ENCODE assay signal across 32 cellular contexts in the genomic region with DNA sequence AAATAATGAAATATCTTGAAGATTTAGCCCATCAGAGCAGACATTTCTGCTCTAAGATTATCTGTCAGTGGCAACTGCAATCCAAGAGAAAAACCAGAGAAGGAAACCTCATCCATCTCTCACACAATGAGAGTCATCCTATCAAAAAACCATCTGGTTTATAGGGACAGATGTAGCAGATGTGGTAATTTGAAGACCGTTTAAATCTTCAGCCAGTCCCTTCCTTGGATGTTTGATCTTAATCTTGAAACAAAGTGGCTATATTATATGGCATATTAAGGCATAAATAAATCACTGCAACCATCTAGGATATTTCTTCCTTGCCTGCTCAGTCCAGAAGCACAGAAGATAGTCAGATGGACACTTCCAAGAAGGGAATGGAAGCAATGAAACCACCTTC.
"Had no signal": no experiment of that assay in that cellular context is flagged by ENCODE, and none has a peak within 500 bp of the region (broad histone marks: within the 10 kb centered on the region; RNA-seq: fewer than 3 reads in every experiment).

No MANE protein-coding gene starts in this region.

- H3K27me3 Mint-ChIP-seq: activated CD4-positive, alpha-beta T cell treated with anti-CD3 and anti-CD28 coated beads, Interleukin-2, amount 10 ng/mL, durations not matched to agents 24 days and 14 days; activated CD8-positive, alpha-beta memory T cell treated with anti-CD3 and anti-CD28 coated beads, Interleukin-2, amount 10 ng/mL, durations not matched to agents 7 days and 5 days had no signal

- H3K9me3 Mint-ChIP-seq: activated CD4-positive, alpha-beta memory T cell treated with anti-CD3 and anti-CD28 coated beads for 36 hours; activated CD4-positive, alpha-beta T cell treated with anti-CD3 and anti-CD28 coated beads, Interleukin-2, amount 10 ng/mL, durations not matched to agents 24 days and 14 days; activated naive CD4-positive, alpha-beta T cell treated with anti-CD3 and anti-CD28 coated beads for 36 hours; activated naive CD4-positive, alpha-beta T cell treated with anti-CD3 and anti-CD28 coated beads, Interleukin-2, amount 50 U/mL, for 24 hours; activated naive CD8-positive, alpha-beta T cell treated with anti-CD3 and anti-CD28 coated beads for 36 hours; activated naive CD8-positive, alpha-beta T cell treated with anti-CD3 and anti-CD28 coated beads, Interleukin-2, amount 50 U/mL, for 24 hours; activated T-helper 1 cell treated with anti-CD3 and anti-CD28 coated beads, Interleukin-12 subunit alpha, Interleukin-12 subunit beta, Interleukin-2, Interleukin-4 antibody, amounts not matched to agents 30 ng/mL and 10 ng/mL and 1 ng/mL, durations not matched to agents 14 hours and 24 hours and 36 hours; activated T-helper 2 cell treated with anti-CD3 and anti-CD28 coated beads, Interferon-gamma antibody, Interleukin-2, Interleukin-4, amounts not matched to agents 10 μg/mL and 5 μg/mL and 100 μg/mL, durations not matched to agents 14 hours and 24 hours and 36 hours; T-helper 2 cell treated with Interferon-gamma antibody and Interleukin-4, amounts not matched to agents 5 μg/mL and 100 μg/mL, for 36 hours had no signal

- DNase-seq: activated CD4-positive, alpha-beta memory T cell treated with anti-CD3 and anti-CD28 coated beads for 36 hours; activated CD4-positive, alpha-beta T cell treated with anti-CD3 and anti-CD28 coated beads for 36 hours; activated CD4-positive, alpha-beta T cell treated with anti-CD3 and anti-CD28 coated beads, Interleukin-2, amount 10 ng/mL, durations not matched to agents 24 days and 14 days; activated CD4-positive, CD25-positive, alpha-beta regulatory T cell; activated CD4-positive, CD25-positive, alpha-beta regulatory T cell treated with anti-CD3 and anti-CD28 coated beads, Interleukin-2, amount 50 U/mL, for 72 hours; activated CD8-positive, alpha-beta memory T cell treated with anti-CD3 and anti-CD28 coated beads, Interleukin-2, amount 10 ng/mL, durations not matched to agents 7 days and 5 days; activated CD8-positive, alpha-beta memory T cell treated with anti-CD3 and anti-CD28 coated beads, Interleukin-2, amount 50 U/mL, for 4 hours; activated CD8-positive, alpha-beta T cell treated with anti-CD3 and anti-CD28 coated beads, Interleukin-2, amount 10 ng/mL, durations not matched to agents 7 days and 5 days; activated effector memory CD4-positive, alpha-beta T cell treated with anti-CD3 and anti-CD28 coated beads, Interleukin-2, amount 50 U/mL, for 16 hours; activated naive CD4-positive, alpha-beta T cell treated with anti-CD3 and anti-CD28 coated beads for 36 hours; activated naive CD8-positive, alpha-beta T cell treated with anti-CD3 and anti-CD28 coated beads for 36 hours; activated naive CD8-positive, alpha-beta T cell treated with anti-CD3 and anti-CD28 coated beads, Interleukin-2, amount 50 U/mL, for 24 hours; activated T-cell treated with anti-CD3 and anti-CD28 coated beads, Interleukin-2, amount 50 U/mL, for 1 hour; activated T-cell treated with anti-CD3 and anti-CD28 coated beads, Interleukin-2, amount 50 U/mL, for 48 hours; adrenal gland; amygdala; aorta; body of pancreas; caudate nucleus; cortex of kidney; dermis blood vessel endothelial cell; effector CD4-positive, alpha-beta T cell; esophagus squamous epithelium; foreskin melanocyte; heart right ventricle; T1000; WERI-Rb-1 had no signal

- H3K4me3 Mint-ChIP-seq: activated CD4-positive, alpha-beta memory T cell treated with anti-CD3 and anti-CD28 coated beads for 36 hours; activated CD4-positive, alpha-beta T cell treated with anti-CD3 and anti-CD28 coated beads for 36 hours; activated CD4-positive, alpha-beta T cell treated with anti-CD3 and anti-CD28 coated beads, Interleukin-2, amount 10 ng/mL, durations not matched to agents 24 days and 14 days; activated CD8-positive, alpha-beta memory T cell treated with anti-CD3 and anti-CD28 coated beads, Interleukin-2, amount 10 ng/mL, durations not matched to agents 7 days and 5 days; activated CD8-positive, alpha-beta T cell treated with anti-CD3 and anti-CD28 coated beads, Interleukin-2, amount 10 ng/mL, durations not matched to agents 7 days and 5 days; activated naive CD4-positive, alpha-beta T cell treated with anti-CD3 and anti-CD28 coated beads for 36 hours; activated naive CD4-positive, alpha-beta T cell treated with anti-CD3 and anti-CD28 coated beads, Interleukin-2, amount 50 U/mL, for 24 hours; activated naive CD8-positive, alpha-beta T cell treated with anti-CD3 and anti-CD28 coated beads for 36 hours; activated naive CD8-positive, alpha-beta T cell treated with anti-CD3 and anti-CD28 coated beads, Interleukin-2, amount 50 U/mL, for 24 hours; activated T-helper 1 cell treated with anti-CD3 and anti-CD28 coated beads, Interleukin-12 subunit alpha, Interleukin-12 subunit beta, Interleukin-2, Interleukin-4 antibody, amounts not matched to agents 30 ng/mL and 10 ng/mL and 1 ng/mL, durations not matched to agents 14 hours and 24 hours and 36 hours; T-helper 2 cell treated with Interferon-gamma antibody and Interleukin-4, amounts not matched to agents 5 μg/mL and 100 μg/mL, for 36 hours had no signal

- H3K36me3 Mint-ChIP-seq: activated CD4-positive, alpha-beta memory T cell treated with anti-CD3 and anti-CD28 coated beads for 36 hours; activated CD8-positive, alpha-beta memory T cell treated with anti-CD3 and anti-CD28 coated beads, Interleukin-2, amount 10 ng/mL, durations not matched to agents 7 days and 5 days; activated naive CD4-positive, alpha-beta T cell treated with anti-CD3 and anti-CD28 coated beads, Interleukin-2, amount 50 U/mL, for 24 hours; activated naive CD8-positive, alpha-beta T cell treated with anti-CD3 and anti-CD28 coated beads for 36 hours had no signal

- H3K4me1 Mint-ChIP-seq: activated CD4-positive, alpha-beta T cell treated with anti-CD3 and anti-CD28 coated beads, Interleukin-2, amount 10 ng/mL, durations not matched to agents 24 days and 14 days; activated naive CD8-positive, alpha-beta T cell treated with anti-CD3 and anti-CD28 coated beads for 36 hours; activated naive CD8-positive, alpha-beta T cell treated with anti-CD3 and anti-CD28 coated beads, Interleukin-2, amount 50 U/mL, for 24 hours had no signal

- ATAC-seq: activated CD4-positive, alpha-beta T cell treated with anti-CD3 and anti-CD28 coated beads for 36 hours; activated CD8-positive, alpha-beta memory T cell treated with anti-CD3 and anti-CD28 coated beads, Interleukin-2, amount 10 ng/mL, durations not matched to agents 7 days and 5 days; activated CD8-positive, alpha-beta T cell treated with anti-CD3 and anti-CD28 coated beads, Interleukin-2, amount 10 ng/mL, durations not matched to agents 7 days and 5 days; activated naive CD8-positive, alpha-beta T cell treated with anti-CD3 and anti-CD28 coated beads, Interleukin-2, amount 50 U/mL, for 24 hours; body of pancreas; gastroesophageal sphincter; heart right ventricle had no signal

- H3K27ac Mint-ChIP-seq: activated CD4-positive, alpha-beta memory T cell treated with anti-CD3 and anti-CD28 coated beads for 36 hours; activated CD4-positive, alpha-beta T cell treated with anti-CD3 and anti-CD28 coated beads for 36 hours; activated CD4-positive, alpha-beta T cell treated with anti-CD3 and anti-CD28 coated beads, Interleukin-2, amount 10 ng/mL, durations not matched to agents 24 days and 14 days; activated CD8-positive, alpha-beta memory T cell treated with anti-CD3 and anti-CD28 coated beads, Interleukin-2, amount 10 ng/mL, durations not matched to agents 7 days and 5 days; activated CD8-positive, alpha-beta T cell treated with anti-CD3 and anti-CD28 coated beads, Interleukin-2, amount 10 ng/mL, durations not matched to agents 7 days and 5 days; activated naive CD4-positive, alpha-beta T cell treated with anti-CD3 and anti-CD28 coated beads for 36 hours; activated naive CD4-positive, alpha-beta T cell treated with anti-CD3 and anti-CD28 coated beads, Interleukin-2, amount 50 U/mL, for 24 hours; activated naive CD8-positive, alpha-beta T cell treated with anti-CD3 and anti-CD28 coated beads for 36 hours; activated naive CD8-positive, alpha-beta T cell treated with anti-CD3 and anti-CD28 coated beads, Interleukin-2, amount 50 U/mL, for 24 hours; activated T-helper 1 cell treated with anti-CD3 and anti-CD28 coated beads, Interleukin-12 subunit alpha, Interleukin-12 subunit beta, Interleukin-2, Interleukin-4 antibody, amounts not matched to agents 30 ng/mL and 10 ng/mL and 1 ng/mL, durations not matched to agents 14 hours and 24 hours and 36 hours; activated T-helper 2 cell treated with anti-CD3 and anti-CD28 coated beads, Interferon-gamma antibody, Interleukin-2, Interleukin-4, amounts not matched to agents 10 μg/mL and 5 μg/mL and 100 μg/mL, durations not matched to agents 14 hours and 24 hours and 36 hours; T-helper 2 cell treated with Interferon-gamma antibody and Interleukin-4, amounts not matched to agents 5 μg/mL and 100 μg/mL, for 36 hours had no signal
